In the genomic region with DNA sequence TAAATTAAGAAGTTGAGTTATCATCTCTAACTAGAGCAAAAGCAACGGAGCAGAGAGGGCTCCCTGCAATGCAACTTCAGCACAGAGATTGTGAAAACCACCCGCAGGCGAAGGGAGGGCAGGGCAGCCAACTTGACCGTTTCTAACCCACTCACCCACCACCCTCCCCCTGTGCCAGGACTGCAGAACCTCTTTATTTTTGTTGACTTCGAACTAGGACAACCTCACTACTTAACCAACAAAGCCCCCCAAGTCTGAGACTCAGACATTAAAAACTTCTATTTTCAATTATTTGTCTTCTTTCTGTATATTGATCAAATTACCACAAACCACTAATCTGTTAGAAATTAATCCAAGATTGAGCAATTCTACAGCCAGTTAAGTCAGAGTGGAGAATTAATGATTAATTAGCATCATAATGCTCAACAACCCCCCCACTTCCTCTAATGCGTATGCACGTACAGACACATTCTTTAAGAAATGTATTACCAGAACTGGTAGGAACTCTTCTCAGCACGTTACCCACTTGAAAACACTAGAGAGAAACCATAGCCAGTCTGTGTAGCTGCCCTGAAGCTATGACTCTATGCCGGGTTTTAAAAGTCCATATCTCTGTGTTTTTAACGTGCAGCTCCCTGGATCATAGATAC, we compare ENCODE assay signal across 9 cellular contexts. TPM values are rescaled to one million over a fixed set of nuclear protein-coding genes. Genes with fewer than 3 reads are reported as not detected.
A peak's percentile ranks its signal among the peaks of the same experiment; 100 is the strongest.
DNase-seq lines count a peak whose midpoint lies in the region; ATAC-seq and TF ChIP-seq lines count a peak whose summit lies in the region.
"Had no signal": no experiment of that assay in that cellular context is flagged by ENCODE, and none has a peak within 500 bp of the region (broad histone marks: within the 10 kb centered on the region; RNA-seq: fewer than 3 reads in every experiment).

No MANE protein-coding gene starts in this region.

- H3K9ac ChIP-seq in mammary epithelial cell (ENCODE audit: insufficient read depth, low read length): peak overlapping the region; percentile 26
- H3K9ac ChIP-seq: KMS-11 had no signal

- CTCF ChIA-PET in mammary epithelial cell (lab: Charles Lee; ENCODE audit: low non-redundant PET): interaction anchor here (0.7 kb wide), 1 partner anchor 230 kb away, joined by 3 read pairs; a partner anchor contains a TSS

- H3K4me2 ChIP-seq in mammary epithelial cell (ENCODE audit: insufficient read depth, low read depth, low read length) (peak overlapping the region; percentile 93), osteoblast (ENCODE audit: insufficient read depth, low read length) (peak overlapping the region; percentile 91)
- H3K4me2 ChIP-seq: KMS-11 had no signal

- no peak overlapping the region for H3K4me3 ChIP-seq in mammary epithelial cell (replicated peaks in 1 of 3; ENCODE audit: insufficient read depth in 1 of 3, low read depth in 2 of 3, low read length in 3 of 3)
- peak overlapping the region; percentile 6 for H3K4me3 ChIP-seq in osteoblast (ENCODE audit: insufficient read depth, low read length)

- H3K27ac ChIP-seq in mammary epithelial cell (ENCODE audit: insufficient read depth, low read depth, low read length) (peak overlapping the region; percentile 35), osteoblast (ENCODE audit: low read depth, low read length) (no peak overlapping the region)
- H3K27ac ChIP-seq: KMS-11 had no signal

- H3K79me2 ChIP-seq in mammary epithelial cell (ENCODE audit: insufficient read depth, low read length) (no peaks in the 10 kb centered on the region), osteoblast (ENCODE audit: insufficient read depth, low read length) (peaks cover 60% of the 10 kb centered on the region)

- H3K9me3 ChIP-seq in mammary epithelial cell (replicated peaks; ENCODE audit: insufficient read depth, low read length) (no peaks in the 10 kb centered on the region), osteoblast (ENCODE audit: low read depth, low read length) (no peaks in the 10 kb centered on the region)

- peaks cover 57% of the 10 kb centered on the region for H3K27me3 Mint-ChIP-seq in stimulated activated naive CD8-positive, alpha-beta T cell treated with anti-CD3 and anti-CD28 coated beads, Interleukin-15, amount 100 ng/mL, for 72 hours

- no TSS peak for BruUV-seq in mammary epithelial cell (replicated peaks; lab: Mats Ljungman, UMichigan)

- no peak overlapping the region for H3K4me3 Mint-ChIP-seq in stimulated activated naive CD8-positive, alpha-beta T cell treated with anti-CD3 and anti-CD28 coated beads, Interleukin-15, amount 100 ng/mL, for 72 hours

- TF ChIP-seq CTCF in mammary epithelial cell (conservative IDR thresholded peaks at IDR 0.05 in 1 of 2, IDR thresholded peaks at IDR 0.05 in 1 of 2; ENCODE audit: extremely low read depth in 1 of 2, insufficient read depth in 1 of 2, low read depth in 1 of 2, low read length in 2 of 2) (peak; percentile 3 to 11), osteoblast (IDR thresholded peaks at IDR 0.05; ENCODE audit: extremely low read depth, low read depth, low read length) (peak; percentile 23)

- H3K9me3 Mint-ChIP-seq in stimulated activated naive CD8-positive, alpha-beta T cell treated with anti-CD3 and anti-CD28 coated beads, Interleukin-15, amount 100 ng/mL, for 72 hours: no peaks in the 10 kb centered on the region

- peak overlapping the region; percentile 46 for H2AFZ ChIP-seq in mammary epithelial cell (ENCODE audit: low read depth, low read length)
- no peak overlapping the region for H2AFZ ChIP-seq in osteoblast (ENCODE audit: low read length)

- 58% methylated on average over 10 of the region's 10 CpGs for WGBS in mammary epithelial cell (ENCODE audit: low coverage, missing lambda C conversion rate)

- peaks cover 12% of the 10 kb centered on the region for H3K4me1 Mint-ChIP-seq in stimulated activated naive CD8-positive, alpha-beta T cell treated with anti-CD3 and anti-CD28 coated beads, Interleukin-15, amount 100 ng/mL, for 72 hours

- in situ Hi-C loops in G401 (cut with HindIII; ENCODE audit: low sequenced_read_pairs) (no loop called here), mammary epithelial cell (cut with MboI; ENCODE audit: low sequenced_read_pairs in 2 of 2) (no loop called here)

- H4K20me1 ChIP-seq in mammary epithelial cell (ENCODE audit: insufficient read depth, low read length) (no peaks in the 10 kb centered on the region), osteoblast (ENCODE audit: insufficient read depth, low read length) (no peaks in the 10 kb centered on the region)

- intact Hi-C loops in mammary epithelial cell (cut with micrococcal nuclease): loop anchor here (2.0 kb wide), 1 partner anchor 30 kb away; no protein-coding TSS in a partner anchor

- ATAC-seq in HG03108 (IDR thresholded peaks at IDR 0.05; ENCODE audit: unreplicated experiment): peak; percentile 40
- no peak for ATAC-seq in stimulated activated naive CD8-positive, alpha-beta T cell treated with anti-CD3 and anti-CD28 coated beads, Interleukin-15, amount 100 ng/mL, for 72 hours

- DNase-seq in G401 (ENCODE audit: low spot score): peak; percentile 57
- no peak for DNase-seq in mammary epithelial cell
- DNase-seq in osteoblast (ENCODE audit: insufficient read length, low spot score, missing footprints): peak; percentile 92
- no peak for DNase-seq in SIG-M5 treated with dmso at 0.1 percent for 504 hours (lab: John Stamatoyannopoulos, UW; ENCODE audit: unreplicated experiment)
- no peak for DNase-seq in stimulated activated CD4-positive, alpha-beta T cell treated with anti-CD3 and anti-CD28 coated beads, Interleukin-1b, Interleukin-23, amount 100 ng/mL, for 48 hours
- DNase-seq in activated gamma-delta T cell (lab: John Stamatoyannopoulos, UW): no peak
- no peak for DNase-seq in stimulated activated naive CD8-positive, alpha-beta T cell treated with anti-CD3 and anti-CD28 coated beads, Interleukin-15, amount 100 ng/mL, for 72 hours

- H3K27me3 ChIP-seq in mammary epithelial cell (ENCODE audit: insufficient read depth, low read length): no peaks in the 10 kb centered on the region
- H3K27me3 ChIP-seq in osteoblast (ENCODE audit: insufficient read depth, low read length): no peaks in the 10 kb centered on the region

- dilution Hi-C loops in mammary epithelial cell (cut with HindIII; ENCODE audit: low sequenced_read_pairs): no loop called here

- H3K36me3 ChIP-seq in mammary epithelial cell (ENCODE audit: insufficient read depth, low read length): no peaks in the 10 kb centered on the region
- H3K36me3 ChIP-seq in osteoblast (ENCODE audit: insufficient read depth, low read length): peaks cover 13% of the 10 kb centered on the region

- peaks cover 50% of the 10 kb centered on the region for H3K4me1 ChIP-seq in mammary epithelial cell (ENCODE audit: insufficient read depth, low read length)
- peaks cover 22% of the 10 kb centered on the region for H3K4me1 ChIP-seq in osteoblast (ENCODE audit: insufficient read depth, low read length)

- H3K27ac Mint-ChIP-seq in stimulated activated naive CD8-positive, alpha-beta T cell treated with anti-CD3 and anti-CD28 coated beads, Interleukin-15, amount 100 ng/mL, for 72 hours: peak overlapping the region in 1 of 2 donors; percentile 7

RNA-seq across cellular contexts. Expression of a gene that starts 2.0 kb away (rescaled TPM):
- not detected in 2 replicates for total RNA-seq in G401 (2014; rRNA removed; shearing (Covaris generic))
- total RNA-seq in mammary epithelial cell (10 to 100 TPM in 1 of 2 donors, 1 to 10 TPM in 1; 7.8 to 46.3 TPM), osteoblast (10.6 and 18.1 TPM in 2 replicates)
- 16.9 TPM for polyA plus RNA-seq in mammary epithelial cell
- polyA minus RNA-seq in mammary epithelial cell: 27.4 TPM

Comparison
In these comparisons a context has a peak if more than half of its experiments do, and no peak if none do; other contexts are left out.
1. DNase-seq: peak in G401 (single experiment) and osteoblast (single experiment); none in mammary epithelial cell (single experiment), SIG-M5 treated with dmso at 0.1 percent for 504 hours (single experiment), stimulated activated CD4-positive, alpha-beta T cell treated with anti-CD3 and anti-CD28 coated beads, Interleukin-1b, Interleukin-23, amount 100 ng/mL, for 48 hours (single experiment), activated gamma-delta T cell (single experiment) and stimulated activated naive CD8-positive, alpha-beta T cell treated with anti-CD3 and anti-CD28 coated beads, Interleukin-15, amount 100 ng/mL, for 72 hours (0 of 2).